9 cellular contexts compared by ENCODE assay signal in the genomic region with DNA sequence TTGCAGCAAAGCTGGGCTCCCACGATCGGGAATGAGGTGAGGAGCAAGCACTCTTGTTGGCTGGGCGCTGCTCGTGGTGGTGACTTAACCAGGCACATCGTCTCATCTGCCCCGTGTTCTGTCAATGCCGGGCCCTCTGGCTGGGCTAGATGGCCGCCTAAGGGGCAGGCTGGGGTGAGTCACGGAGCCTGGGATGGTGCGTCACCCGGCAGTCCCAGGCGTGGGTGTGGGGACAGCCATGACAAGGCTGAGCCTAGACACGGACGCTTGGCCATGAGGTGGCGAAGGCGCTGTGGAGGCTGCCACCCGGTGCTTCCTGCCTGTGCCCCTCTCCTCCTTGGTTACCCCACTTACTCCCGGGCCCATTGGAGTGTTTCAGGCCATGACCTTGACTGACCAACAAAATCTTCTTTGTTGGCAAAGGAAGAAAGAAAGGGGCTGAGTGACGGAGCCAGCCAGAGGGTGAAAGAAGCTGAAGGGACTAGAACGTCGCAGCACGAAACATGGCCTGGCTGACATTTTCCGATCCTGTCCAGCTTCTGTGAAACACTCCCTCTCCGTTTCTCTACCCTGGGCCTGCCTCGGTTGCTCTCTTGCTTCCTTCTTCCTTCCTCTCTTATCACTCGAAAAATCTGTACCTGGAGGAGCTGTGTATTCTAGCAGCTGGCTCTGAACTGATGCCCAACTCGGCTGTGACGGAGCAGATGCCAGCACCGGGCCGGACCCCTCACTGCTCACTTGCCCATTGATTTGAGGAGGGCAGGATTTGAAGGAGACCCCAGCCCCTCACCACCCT.
DNase-seq lines count a peak whose midpoint lies in the region; FAIRE-seq lines count a peak whose summit lies in the region.
"Had no signal": no experiment of that assay in that cellular context is flagged by ENCODE, and none has a peak within 500 bp of the region (broad histone marks: within the 10 kb centered on the region; RNA-seq: fewer than 3 reads in every experiment).

No MANE protein-coding gene starts in this region.

- FAIRE-seq in GM19239 (lab: Jason Lieb, UNC) = no peak

- peak; percentile 79 for DNase-seq in ELR (ENCODE audit: low read depth)
- peak; percentile 96 for DNase-seq in activated CD4-positive, alpha-beta T cell treated with anti-CD3 and anti-CD28 coated beads for 48 hours
- peak; percentile 76 for DNase-seq in central memory CD4-positive, alpha-beta T cell
- peak; percentile 84 to 92 for DNase-seq in stimulated activated CD4-positive, alpha-beta T cell treated with anti-CD3 and anti-CD28 coated beads, Interleukin-4, amount 100 ng/mL, for 48 hours (ENCODE audit: low read depth in 2 of 2)
- DNase-seq in kidney tubule cell (ENCODE audit: low spot score) = no peak
- DNase-seq in GM19239 (ENCODE audit: insufficient read length, low spot score) = no peak
- DNase-seq in GDM1 (lab: John Stamatoyannopoulos, UW) = no peak
- no peak for DNase-seq in NCI-H2081 (lab: John Stamatoyannopoulos, UW)
- DNase-seq: SHP77 had no signal

Comparison
In these comparisons a context has a peak if more than half of its experiments do, and no peak if none do; other contexts are left out.
1. DNase-seq: peak in ELR (single experiment), activated CD4-positive, alpha-beta T cell treated with anti-CD3 and anti-CD28 coated beads for 48 hours (single experiment), central memory CD4-positive, alpha-beta T cell (single experiment) and stimulated activated CD4-positive, alpha-beta T cell treated with anti-CD3 and anti-CD28 coated beads, Interleukin-4, amount 100 ng/mL, for 48 hours (2 of 2); none in kidney tubule cell (single experiment), GM19239 (single experiment), GDM1 (single experiment) and NCI-H2081 (0 of 2).